ENCODE assay signal across 1 cellular context in genomic region chr20:54195483-54196472, GRCh38.
TF ChIP-seq lines count a peak whose summit lies in the region.

No MANE protein-coding gene starts in this region.

TF ChIP-seq in K562, 482 proteins besides CTCF, POLR2A, EP300 and RAD21 (continued from another document):
- peak; percentile 89 for TF ChIP-seq TFE3 (CRISPR knock-in tag; IDR thresholded peaks at IDR 0.05)
- TF ChIP-seq ZBTB11 (CRISPR knock-in tag; IDR thresholded peaks at IDR 0.05), result peak in 1 of 3 experiments; percentile 97; a peak in 2 of 6 replicates
- no peak for TF ChIP-seq ZNF696 (CRISPR knock-in tag; conservative IDR thresholded peaks at IDR 0.05)
- TF ChIP-seq TOE1 (IDR thresholded peaks at IDR 0.05; ENCODE audit: borderline replicate concordance), result peak; percentile 75; the same call in 1 of the 2 replicates
- no peak for TF ChIP-seq TOE1 (CRISPR knock-in tag; IDR thresholded peaks at IDR 0.05; ENCODE audit: borderline replicate concordance, low read depth)
- TF ChIP-seq ZNF134 (CRISPR knock-in tag; conservative IDR thresholded peaks at IDR 0.05), result no peak
- TF ChIP-seq RAD51 (IDR thresholded peaks at IDR 0.05; ENCODE audit: borderline replicate concordance, low read depth), result 0 out of 2 replicates have a peak, but pooled peaks have one; percentile 42
- TF ChIP-seq CEBPG (CRISPR knock-in tag; IDR thresholded peaks at IDR 0.05), result no peak
- no peak for TF ChIP-seq CEBPG (tag; conservative IDR thresholded peaks at IDR 0.05 in 1 of 2, IDR thresholded peaks at IDR 0.05 in 1 of 2)
- no peak for TF ChIP-seq ILK (tag; IDR thresholded peaks at IDR 0.05; ENCODE audit: borderline replicate concordance, low read depth)
